13 cellular contexts compared by ENCODE assay signal in the genomic region with DNA sequence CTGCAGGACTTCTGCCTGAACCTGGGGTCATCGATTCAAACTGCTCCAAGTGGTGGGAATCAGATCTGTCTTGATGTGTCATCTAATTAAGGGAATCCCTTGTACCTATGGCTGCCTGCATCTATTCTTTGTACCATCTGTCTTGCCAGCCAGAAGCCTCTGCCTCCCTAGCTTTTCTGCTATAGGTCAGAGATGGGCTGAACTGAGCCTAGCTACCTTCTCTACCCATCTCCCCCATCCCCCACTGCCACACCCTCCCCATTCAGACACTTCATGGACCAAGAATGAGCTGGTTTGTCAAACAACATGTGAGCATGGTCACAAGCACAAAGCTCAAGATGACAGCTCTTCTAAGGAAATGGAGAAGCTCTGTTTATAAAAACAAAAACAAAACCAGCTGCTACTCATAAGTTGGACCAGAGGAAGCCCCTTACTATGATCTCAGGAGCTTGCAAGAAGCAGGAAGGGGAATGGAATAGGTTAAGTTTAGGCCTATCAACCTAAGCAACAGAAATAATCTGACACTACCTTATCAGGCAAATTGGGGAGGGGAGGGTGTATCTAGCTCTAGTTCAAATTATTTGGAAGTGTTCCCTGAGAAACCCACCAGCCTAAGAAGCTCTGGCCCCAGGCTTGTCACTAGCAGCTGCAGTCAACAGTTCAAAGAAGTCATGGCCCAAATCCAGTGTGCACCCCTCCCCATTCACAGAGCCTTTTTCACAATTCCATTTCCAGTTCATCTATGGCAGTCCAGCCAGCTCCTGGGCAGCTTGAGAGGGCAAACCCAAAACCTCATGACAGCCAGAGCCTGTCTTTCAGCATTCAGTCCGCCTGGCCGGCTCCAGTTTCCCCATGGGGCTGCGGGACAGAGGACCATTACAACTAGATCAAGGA. TPM values are rescaled to one million over a fixed set of nuclear protein-coding genes. Genes with fewer than 3 reads are reported as not detected.
DNase-seq lines count a peak whose midpoint lies in the region; ATAC-seq and TF ChIP-seq lines count a peak whose summit lies in the region.
"Had no signal": no experiment of that assay in that cellular context is flagged by ENCODE, and none has a peak within 500 bp of the region (broad histone marks: within the 10 kb centered on the region; RNA-seq: fewer than 3 reads in every experiment).

No MANE protein-coding gene starts in this region.

- no peak for ATAC-seq in aorta (ENCODE audit: low FRiP score)
- no peak for ATAC-seq in GM19455 (IDR thresholded peaks at IDR 0.05; ENCODE audit: unreplicated experiment)

- H3K27ac Mint-ChIP-seq in activated T-cell treated with anti-CD3 and anti-CD28 coated beads, Interleukin-2, amount 50 U/mL, for 24 hours = peak overlapping the region; percentile 63
- no peak overlapping the region for H3K27ac Mint-ChIP-seq in osteocyte (ENCODE audit: unreplicated experiment)

- H3K27ac ChIP-seq in dorsolateral prefrontal cortex (peak overlapping the region in 43 of 59 donors; percentile 1 to 90 (median 40)), aorta (ENCODE audit: low read depth in 1 of 2, low read length in 2 of 2) (no peak overlapping the region)
- H3K27ac ChIP-seq: psoas muscle had no signal

- 82 to 87% methylated on average over 4 of the region's 4 CpGs for WGBS in aorta, 2 donors

- peaks cover 6 to 9% of the 10 kb centered on the region in 2 donors for H3K36me3 ChIP-seq in aorta (ENCODE audit: control insufficient read depth in 1 of 2, insufficient read depth in 2 of 2, low read length in 1 of 2)

- H3K27me3 ChIP-seq in dorsolateral prefrontal cortex (no peaks in the 10 kb centered on the region), aorta (ENCODE audit: control insufficient read depth in 1 of 2, insufficient read depth in 2 of 2, low read length in 1 of 2) (no peaks in the 10 kb centered on the region)

- H3K9me3 ChIP-seq in aorta (ENCODE audit: control insufficient read depth, low read length) = no peaks in the 10 kb centered on the region
- H3K9me3 ChIP-seq: psoas muscle had no signal

- no peak overlapping the region for H3K4me3 Mint-ChIP-seq in activated T-cell treated with anti-CD3 and anti-CD28 coated beads, Interleukin-2, amount 50 U/mL, for 24 hours
- H3K4me3 Mint-ChIP-seq in osteocyte (ENCODE audit: unreplicated experiment) = no peak overlapping the region
- H3K4me3 Mint-ChIP-seq: activated T-helper 17 cell treated with anti-CD3 and anti-CD28 coated beads, Interleukin-2, amount 50 U/mL, for 72 hours had no signal

- intact Hi-C loops in dorsolateral prefrontal cortex (cut with DNase I) = no loop called here
- intact Hi-C loops in aorta (cut with DNase I) = loop anchor here in 1 of 2 donors (10.0 kb wide), 1 partner anchor 1032 kb away; no protein-coding TSS in a partner anchor

- DNase-seq in activated T-cell treated with anti-CD3 and anti-CD28 coated beads, Interleukin-2, amount 50 U/mL, for 24 hours = no peak
- DNase-seq in activated T-cell treated with anti-CD3 and anti-CD28 coated beads, Interleukin-2, amount 50 U/mL, for 1 hour = no peak
- DNase-seq in LHCN-M2 (ENCODE audit: low read depth) (peak; percentile 15), dorsolateral prefrontal cortex (peak in 4 of 10 donors; percentile 15 to 46 (median 38)), osteocyte (ENCODE audit: extremely low spot score, unreplicated experiment) (peak; percentile 46), aorta (no peak), T-helper 1 cell (no peak)
- DNase-seq: cerebellar nuclear complex, DMS153, NCI-H2107, psoas muscle had no signal

- H3K9me3 Mint-ChIP-seq in activated T-cell treated with anti-CD3 and anti-CD28 coated beads, Interleukin-2, amount 50 U/mL, for 24 hours = no peaks in the 10 kb centered on the region
- H3K9me3 Mint-ChIP-seq in osteocyte (ENCODE audit: unreplicated experiment) = no peaks in the 10 kb centered on the region
- H3K9me3 Mint-ChIP-seq: activated T-helper 17 cell treated with anti-CD3 and anti-CD28 coated beads, Interleukin-2, amount 50 U/mL, for 72 hours had no signal

- no peaks in the 10 kb centered on the region for H3K27me3 Mint-ChIP-seq in activated T-cell treated with anti-CD3 and anti-CD28 coated beads, Interleukin-2, amount 50 U/mL, for 24 hours
- H3K27me3 Mint-ChIP-seq in osteocyte (ENCODE audit: unreplicated experiment) = no peaks in the 10 kb centered on the region
- H3K27me3 Mint-ChIP-seq: activated T-helper 17 cell treated with anti-CD3 and anti-CD28 coated beads, Interleukin-2, amount 50 U/mL, for 72 hours had no signal

- no peaks in the 10 kb centered on the region for H3K4me1 ChIP-seq in aorta (ENCODE audit: control insufficient read depth in 1 of 2, insufficient read depth in 2 of 2, low read length in 2 of 2)

- TF ChIP-seq CTCF in dorsolateral prefrontal cortex (IDR thresholded peaks at IDR 0.05 in 54 of 56, conservative IDR thresholded peaks at IDR 0.05 in 2 of 56; ENCODE audit: low read depth in 1 of 56, partially characterized antibody in 56 of 56) (no peak), osteocyte (IDR thresholded peaks at IDR 0.05) (no peak)

- H3K4me3 ChIP-seq in dorsolateral prefrontal cortex = no peak overlapping the region
- H3K4me3 ChIP-seq in aorta (ENCODE audit: low read length in 2 of 2) = no peak overlapping the region
- H3K4me3 ChIP-seq: psoas muscle had no signal

- peaks cover 96% of the 10 kb centered on the region for H3K36me3 Mint-ChIP-seq in activated T-cell treated with anti-CD3 and anti-CD28 coated beads, Interleukin-2, amount 50 U/mL, for 24 hours (ENCODE audit: low read depth)
- H3K36me3 Mint-ChIP-seq in osteocyte (ENCODE audit: unreplicated experiment) = peaks cover 12% of the 10 kb centered on the region

- peaks cover 51% of the 10 kb centered on the region for H3K4me1 Mint-ChIP-seq in activated T-cell treated with anti-CD3 and anti-CD28 coated beads, Interleukin-2, amount 50 U/mL, for 24 hours (ENCODE audit: low read depth)
- peaks cover 22% of the 10 kb centered on the region for H3K4me1 Mint-ChIP-seq in osteocyte (ENCODE audit: unreplicated experiment)

RNA-seq across cellular contexts. Expression of a gene that starts 29.9 kb away (rescaled TPM):
- total RNA-seq in LHCN-M2 (2014; rRNA removed) (358 and 428 TPM in 2 replicates), dorsolateral prefrontal cortex (100 to 1,000 TPM; 263 to 693 (median 535) TPM), osteocyte (320 and 333 TPM in 2 replicates), aorta (100 to 1,000 TPM; 304 to 330 TPM)
- polyA plus RNA-seq in LHCN-M2 (2012) = 798 TPM
- 1,000 to 10,000 TPM in 1 of 2 donors, 100 to 1,000 TPM in 1; 695 to 1,152 TPM for polyA plus RNA-seq in aorta

RNA-seq across cellular contexts. Expression of a gene that starts 32.4 kb away (rescaled TPM):
- total RNA-seq in LHCN-M2 (2014; rRNA removed) (0.19 and 0.40 TPM in 2 replicates), dorsolateral prefrontal cortex (1 to 10 TPM in 115 of 120 experiments, under 1 TPM in 5; 0.75 to 9.0 (median 2.3) TPM), osteocyte (0.57 and 0.67 TPM in 2 replicates), aorta (1 to 10 TPM; 1.6 to 4.4 TPM)
- polyA plus RNA-seq in LHCN-M2 (2012) = 1.5 TPM
- polyA plus RNA-seq in aorta = 1 to 10 TPM in 1 of 2 donors, under 1 TPM in 1; 0.54 to 2.8 TPM

Comparison
In these comparisons a context has a peak if more than half of its experiments do, and no peak if none do; other contexts are left out.
1. DNase-seq: peak in LHCN-M2 (single experiment) and osteocyte (single experiment); none in activated T-cell treated with anti-CD3 and anti-CD28 coated beads, Interleukin-2, amount 50 U/mL, for 24 hours (single experiment), activated T-cell treated with anti-CD3 and anti-CD28 coated beads, Interleukin-2, amount 50 U/mL, for 1 hour (single experiment), aorta (0 of 2) and T-helper 1 cell (0 of 5).
2. H3K27ac ChIP-seq: peak in dorsolateral prefrontal cortex (43 of 59); none in aorta (0 of 2).